In the genomic region with DNA sequence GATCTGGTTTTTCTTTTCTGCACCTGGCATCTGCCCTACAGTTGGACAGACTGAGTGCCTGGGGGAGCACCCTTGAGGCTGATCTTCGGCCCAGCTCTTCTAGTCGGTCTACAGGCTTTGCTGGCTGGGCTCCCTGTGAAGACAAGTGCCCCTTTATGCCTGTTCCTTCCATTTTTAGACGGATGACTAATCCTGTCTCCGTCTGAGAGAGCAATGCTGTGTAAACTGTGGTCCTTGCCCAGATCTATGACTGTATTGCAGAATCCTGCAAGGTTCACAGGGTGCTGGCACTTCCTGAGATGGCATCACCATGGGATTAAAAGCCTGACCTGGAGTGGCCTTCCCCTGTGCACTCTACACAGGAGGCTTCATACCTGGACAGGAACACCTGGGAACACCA, we compare ENCODE assay signal across 9 cellular contexts. TPM values are rescaled to one million over a fixed set of nuclear protein-coding genes. Genes with fewer than 3 reads are reported as not detected.
DNase-seq lines count a peak whose midpoint lies in the region; ATAC-seq and TF ChIP-seq lines count a peak whose summit lies in the region.
"Had no signal": no experiment of that assay in that cellular context is flagged by ENCODE, and none has a peak within 500 bp of the region (broad histone marks: within the 10 kb centered on the region; RNA-seq: fewer than 3 reads in every experiment).

No MANE protein-coding gene starts in this region.

- no peaks in the 10 kb centered on the region for H3K36me3 ChIP-seq in HEK293 (ENCODE audit: control insufficient read depth in 2 of 2, insufficient read depth in 1 of 2, low read length in 2 of 2)
- H3K36me3 ChIP-seq: esophagus squamous epithelium had no signal

- no peak overlapping the region for H3K9ac ChIP-seq in H9 (ENCODE audit: extremely low read depth, insufficient read length, low read length)

- H2BK20ac ChIP-seq in H9 (ENCODE audit: low read depth, low read length, poor library complexity, severe bottlenecking) = no peak overlapping the region

- no peak overlapping the region for H4K91ac ChIP-seq in H9 (ENCODE audit: insufficient read length, low read depth, low read length)

- no peak overlapping the region for H3K4me3 Mint-ChIP-seq in H9

- H3K79me2 ChIP-seq in H9 (ENCODE audit: insufficient read depth, low read length) = no peaks in the 10 kb centered on the region

- no peak overlapping the region for H3K27ac Mint-ChIP-seq in H9

- H3K4ac ChIP-seq in H9 (ENCODE audit: low read depth, low read length) = no peak overlapping the region

- H3K14ac ChIP-seq in H9 (ENCODE audit: insufficient read depth, low read length) = no peak overlapping the region

- H2AK5ac ChIP-seq in H9 (ENCODE audit: insufficient read length, low read length) = no peak overlapping the region

- CTCF ChIA-PET in HEK293 (lab: Yijun Ruan, JAX) = no interaction called here

- no peaks in the 10 kb centered on the region for H3K79me1 ChIP-seq in H9 (ENCODE audit: insufficient read depth, low read depth, low read length, poor library complexity, severe bottlenecking)

- no peak overlapping the region for H3K4me3 ChIP-seq in HEK293 (ENCODE audit: low read depth, low read length)
- H3K4me3 ChIP-seq in skeletal muscle cell (ENCODE audit: low read depth, low read length) = no peak overlapping the region
- H3K4me3 ChIP-seq: esophagus squamous epithelium had no signal

- no peak overlapping the region for H2BK12ac ChIP-seq in H9 (ENCODE audit: insufficient read length, low read depth, low read length)

- H3K23me2 ChIP-seq in H9 (ENCODE audit: insufficient read length, low read depth, low read length, poor library complexity, severe bottlenecking) = no peaks in the 10 kb centered on the region

- no peak for ATAC-seq in HG03457 (IDR thresholded peaks at IDR 0.05; ENCODE audit: unreplicated experiment)

- no peak overlapping the region for H4K8ac ChIP-seq in H9 (replicated peaks; ENCODE audit: insufficient read length, low read depth, low read length)

- no peak overlapping the region for H3K27ac ChIP-seq in HEK293 (ENCODE audit: extremely low read depth, low read depth, low read length)
- H3K27ac ChIP-seq in H9 (ENCODE audit: insufficient read length, low read depth, low read length) = no peak overlapping the region

- peaks cover 4% of the 10 kb centered on the region for H3K27me3 Mint-ChIP-seq in H9 (ENCODE audit: low read depth)

- POLR2A ChIA-PET in HEK293 (lab: Yijun Ruan, JAX) = no interaction called here

- no peak overlapping the region for H2BK120ac ChIP-seq in H9 (ENCODE audit: low read depth, low read length, poor library complexity, severe bottlenecking)

- no peak overlapping the region for H2BK15ac ChIP-seq in H9 (ENCODE audit: low read depth, low read length)

- TF ChIP-seq CTCF in HEK293 (tag by site-specific recombination; IDR thresholded peaks at IDR 0.05) = no peak
- no peak for TF ChIP-seq CTCF in H9 (conservative IDR thresholded peaks at IDR 0.05)

- H3K9me3 ChIP-seq in HEK293 (ENCODE audit: control insufficient read depth, insufficient read depth, low read depth, low read length) (no peaks in the 10 kb centered on the region), H9 (ENCODE audit: control insufficient read depth, low read depth, low read length) (no peaks in the 10 kb centered on the region)
- H3K9me3 ChIP-seq: esophagus squamous epithelium had no signal

- H3K18ac ChIP-seq in H9 (ENCODE audit: insufficient read length, low read depth, low read length) = no peak overlapping the region

- H3K9me3 Mint-ChIP-seq in H9 = peaks cover 10 to 12% of the 10 kb centered on the region in 2 experiments

- H2BK5ac ChIP-seq in H9 (ENCODE audit: insufficient read length, low read length) = no peak overlapping the region

- no peak overlapping the region for H3K4me2 ChIP-seq in H9 (ENCODE audit: insufficient read depth, insufficient read length, low read length)

- H3K56ac ChIP-seq in H9 (ENCODE audit: insufficient read length, low read depth, low read length) = no peak overlapping the region

- peaks cover 15 to 18% of the 10 kb centered on the region in 2 experiments for H3K4me1 Mint-ChIP-seq in H9

- no peak overlapping the region for H3K23ac ChIP-seq in H9 (ENCODE audit: insufficient read length, low read depth, low read length)

- no peaks in the 10 kb centered on the region for H4K20me1 ChIP-seq in H9 (ENCODE audit: control insufficient read depth, insufficient read depth, insufficient read length)

- H3K4me1 ChIP-seq in HEK293 (ENCODE audit: control insufficient read depth, insufficient read depth, low read length) (no peaks in the 10 kb centered on the region), H9 (ENCODE audit: insufficient read depth, low read length) (peaks cover 3% of the 10 kb centered on the region)

- peaks cover 0 to 14% (median 2%) of the 10 kb centered on the region in 3 experiments; a peak in 2 of 7 replicates for H3K36me3 Mint-ChIP-seq in H9 (ENCODE audit: insufficient read depth in 1 of 3, low read depth in 3 of 3)

- no peaks in the 10 kb centered on the region for H3K27me3 ChIP-seq in H9 (ENCODE audit: insufficient read depth, low read length)
- H3K27me3 ChIP-seq: esophagus squamous epithelium had no signal

- DNase-seq in SW 1271 (lab: John Stamatoyannopoulos, UW) (peak; percentile 77 to 92), glomerular endothelial cell (ENCODE audit: extremely low read depth, low read depth, low spot score) (peak; percentile 29), skeletal muscle cell (ENCODE audit: low read depth) (peak; percentile 83), H9 (no peak), D341Med (ENCODE audit: low spot score) (no peak)
- DNase-seq in activated CD4-positive, alpha-beta T cell treated with anti-CD3 and anti-CD28 coated beads for 48 hours = no peak
- DNase-seq: esophagus squamous epithelium had no signal

- H4K5ac ChIP-seq in H9 (ENCODE audit: insufficient read length, low read depth, low read length) = no peak overlapping the region

- no peak overlapping the region for H3T11ph ChIP-seq in H9 (ENCODE audit: low read length)

- WGBS in H9 (ENCODE audit: extremely low coverage, insufficient read length, low lambda C conversion rate) = no CpG with 5 or more reads among the region's 4 CpGs

- no peak overlapping the region for H2AFZ ChIP-seq in H9 (ENCODE audit: low read length)

TF ChIP-seq in HEK293, 187 proteins besides CTCF, POLR2A, EP300 and RAD21 (continues in another document):
- no peak for TF ChIP-seq GLIS2 (tag by site-specific recombination; IDR thresholded peaks at IDR 0.05)
- no peak for TF ChIP-seq ZBTB8A (tag by site-specific recombination; IDR thresholded peaks at IDR 0.05)
- no peak for TF ChIP-seq ZNF155 (tag by site-specific recombination; IDR thresholded peaks at IDR 0.05)
- TF ChIP-seq ZFHX2 (tag by site-specific recombination; conservative IDR thresholded peaks at IDR 0.05) = no peak
- TF ChIP-seq ZNF792 (tag by site-specific recombination; IDR thresholded peaks at IDR 0.05) = 0 out of 2 replicates have a peak, but pooled peaks have one; percentile 45
- TF ChIP-seq ZIC2 (tag by site-specific recombination; IDR thresholded peaks at IDR 0.05) = peak; percentile 54
- TF ChIP-seq, protein P1, sequence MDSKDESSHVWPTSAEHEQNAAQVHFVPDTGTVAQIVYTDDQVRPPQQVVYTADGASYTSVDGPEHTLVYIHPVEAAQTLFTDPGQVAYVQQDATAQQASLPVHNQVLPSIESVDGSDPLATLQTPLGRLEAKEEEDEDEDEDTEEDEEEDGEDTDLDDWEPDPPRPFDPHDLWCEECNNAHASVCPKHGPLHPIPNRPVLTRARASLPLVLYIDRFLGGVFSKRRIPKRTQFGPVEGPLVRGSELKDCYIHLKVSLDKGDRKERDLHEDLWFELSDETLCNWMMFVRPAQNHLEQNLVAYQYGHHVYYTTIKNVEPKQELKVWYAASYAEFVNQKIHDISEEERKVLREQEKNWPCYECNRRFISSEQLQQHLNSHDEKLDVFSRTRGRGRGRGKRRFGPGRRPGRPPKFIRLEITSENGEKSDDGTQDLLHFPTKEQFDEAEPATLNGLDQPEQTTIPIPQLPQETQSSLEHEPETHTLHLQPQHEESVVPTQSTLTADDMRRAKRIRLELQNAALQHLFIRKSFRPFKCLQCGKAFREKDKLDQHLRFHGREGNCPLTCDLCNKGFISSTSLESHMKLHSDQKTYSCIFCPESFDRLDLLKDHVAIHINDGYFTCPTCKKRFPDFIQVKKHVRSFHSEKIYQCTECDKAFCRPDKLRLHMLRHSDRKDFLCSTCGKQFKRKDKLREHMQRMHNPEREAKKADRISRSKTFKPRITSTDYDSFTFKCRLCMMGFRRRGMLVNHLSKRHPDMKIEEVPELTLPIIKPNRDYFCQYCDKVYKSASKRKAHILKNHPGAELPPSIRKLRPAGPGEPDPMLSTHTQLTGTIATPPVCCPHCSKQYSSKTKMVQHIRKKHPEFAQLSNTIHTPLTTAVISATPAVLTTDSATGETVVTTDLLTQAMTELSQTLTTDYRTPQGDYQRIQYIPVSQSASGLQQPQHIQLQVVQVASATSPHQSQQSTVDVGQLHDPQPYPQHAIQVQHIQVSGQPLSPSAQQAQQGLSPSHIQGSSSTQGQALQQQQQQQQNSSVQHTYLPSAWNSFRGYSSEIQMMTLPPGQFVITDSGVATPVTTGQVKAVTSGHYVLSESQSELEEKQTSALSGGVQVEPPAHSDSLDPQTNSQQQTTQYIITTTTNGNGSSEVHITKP (tag by site-specific recombination; IDR thresholded peaks at IDR 0.05) = no peak
- TF ChIP-seq ZNF626 (tag by site-specific recombination; IDR thresholded peaks at IDR 0.05) = no peak
- TF ChIP-seq, protein P2, sequence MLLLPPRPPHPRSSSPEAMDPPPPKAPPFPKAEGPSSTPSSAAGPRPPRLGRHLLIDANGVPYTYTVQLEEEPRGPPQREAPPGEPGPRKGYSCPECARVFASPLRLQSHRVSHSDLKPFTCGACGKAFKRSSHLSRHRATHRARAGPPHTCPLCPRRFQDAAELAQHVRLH (tag by site-specific recombination; IDR thresholded peaks at IDR 0.05) = no peak
- TF ChIP-seq MZF1 (tag by site-specific recombination; IDR thresholded peaks at IDR 0.05; ENCODE audit: borderline replicate concordance) = no peak
- TF ChIP-seq ZNF701 (tag by site-specific recombination; IDR thresholded peaks at IDR 0.05) = no peak
- TF ChIP-seq, protein P3, sequence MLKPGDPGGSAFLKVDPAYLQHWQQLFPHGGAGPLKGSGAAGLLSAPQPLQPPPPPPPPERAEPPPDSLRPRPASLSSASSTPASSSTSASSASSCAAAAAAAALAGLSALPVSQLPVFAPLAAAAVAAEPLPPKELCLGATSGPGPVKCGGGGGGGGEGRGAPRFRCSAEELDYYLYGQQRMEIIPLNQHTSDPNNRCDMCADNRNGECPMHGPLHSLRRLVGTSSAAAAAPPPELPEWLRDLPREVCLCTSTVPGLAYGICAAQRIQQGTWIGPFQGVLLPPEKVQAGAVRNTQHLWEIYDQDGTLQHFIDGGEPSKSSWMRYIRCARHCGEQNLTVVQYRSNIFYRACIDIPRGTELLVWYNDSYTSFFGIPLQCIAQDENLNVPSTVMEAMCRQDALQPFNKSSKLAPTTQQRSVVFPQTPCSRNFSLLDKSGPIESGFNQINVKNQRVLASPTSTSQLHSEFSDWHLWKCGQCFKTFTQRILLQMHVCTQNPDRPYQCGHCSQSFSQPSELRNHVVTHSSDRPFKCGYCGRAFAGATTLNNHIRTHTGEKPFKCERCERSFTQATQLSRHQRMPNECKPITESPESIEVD (tag by site-specific recombination; IDR thresholded peaks at IDR 0.05) = no peak

RNA-seq across cellular contexts. Expression of a gene that starts 47.6 kb away (rescaled TPM):
- 1.3 and 1.5 TPM in 2 replicates for total RNA-seq in glomerular endothelial cell
- 0.61 and 0.97 TPM in 2 replicates for total RNA-seq in H9 (2021)

Comparison
In these comparisons a context has a peak if more than half of its experiments do, and no peak if none do; other contexts are left out.
1. DNase-seq: peak in SW 1271 (2 of 2), glomerular endothelial cell (single experiment) and skeletal muscle cell (single experiment); none in activated CD4-positive, alpha-beta T cell treated with anti-CD3 and anti-CD28 coated beads for 48 hours (single experiment), H9 (single experiment) and D341Med (single experiment).